In the genomic region with DNA sequence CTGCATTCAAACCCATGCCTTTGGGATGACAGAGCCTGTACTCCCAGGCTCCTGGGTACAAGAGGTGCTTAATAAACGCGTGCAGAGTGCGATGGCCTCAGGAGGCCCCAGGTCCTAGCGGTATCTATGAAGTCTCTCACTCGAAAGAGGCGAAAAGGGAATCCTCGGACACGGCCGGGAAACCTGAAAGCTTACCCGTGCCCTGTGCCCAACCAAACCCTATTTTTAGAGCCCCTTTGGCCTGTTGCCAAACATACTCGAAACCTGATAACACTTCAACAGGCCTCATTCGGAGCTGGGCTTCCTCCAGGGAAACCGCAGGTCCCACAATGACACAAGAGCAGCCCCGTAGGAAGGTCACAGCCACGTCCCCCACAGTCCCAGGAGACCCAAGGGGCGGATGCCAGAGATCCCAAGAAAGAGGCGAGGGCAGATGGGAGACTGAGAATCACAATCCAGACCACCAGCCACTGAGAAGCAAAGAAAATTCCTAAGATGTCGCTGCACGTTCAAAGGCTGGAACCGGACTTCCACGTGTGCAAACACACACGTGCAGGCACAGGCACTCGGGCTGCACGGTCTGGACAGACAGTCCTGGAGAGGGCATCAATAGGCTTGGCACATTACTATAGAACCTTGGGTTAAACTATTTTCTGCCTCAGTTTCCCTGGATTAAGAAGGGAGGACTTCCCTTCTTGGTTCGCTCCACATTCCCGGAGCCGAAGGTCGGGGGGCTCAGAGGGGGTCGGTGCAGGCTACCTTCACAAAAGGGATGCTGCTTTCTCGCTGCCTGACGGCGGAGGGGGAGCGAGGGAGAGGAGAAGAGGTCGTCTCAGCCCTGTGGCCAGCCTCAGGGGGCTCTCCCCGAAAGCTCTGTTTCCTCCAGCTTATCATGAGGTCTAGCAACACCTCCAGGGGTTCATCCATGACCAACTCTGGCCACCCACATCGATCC, we compare ENCODE assay signal across 1 cellular context.
TF ChIP-seq lines count a peak whose summit lies in the region.

No MANE protein-coding gene starts in this region.

TF ChIP-seq in SK-N-SH treated with all-trans-retinoic acid at 6 μM for 48 hours, 23 proteins besides CTCF, POLR2A, EP300 and RAD21 (continued from another document):
- TF ChIP-seq, protein P1, sequence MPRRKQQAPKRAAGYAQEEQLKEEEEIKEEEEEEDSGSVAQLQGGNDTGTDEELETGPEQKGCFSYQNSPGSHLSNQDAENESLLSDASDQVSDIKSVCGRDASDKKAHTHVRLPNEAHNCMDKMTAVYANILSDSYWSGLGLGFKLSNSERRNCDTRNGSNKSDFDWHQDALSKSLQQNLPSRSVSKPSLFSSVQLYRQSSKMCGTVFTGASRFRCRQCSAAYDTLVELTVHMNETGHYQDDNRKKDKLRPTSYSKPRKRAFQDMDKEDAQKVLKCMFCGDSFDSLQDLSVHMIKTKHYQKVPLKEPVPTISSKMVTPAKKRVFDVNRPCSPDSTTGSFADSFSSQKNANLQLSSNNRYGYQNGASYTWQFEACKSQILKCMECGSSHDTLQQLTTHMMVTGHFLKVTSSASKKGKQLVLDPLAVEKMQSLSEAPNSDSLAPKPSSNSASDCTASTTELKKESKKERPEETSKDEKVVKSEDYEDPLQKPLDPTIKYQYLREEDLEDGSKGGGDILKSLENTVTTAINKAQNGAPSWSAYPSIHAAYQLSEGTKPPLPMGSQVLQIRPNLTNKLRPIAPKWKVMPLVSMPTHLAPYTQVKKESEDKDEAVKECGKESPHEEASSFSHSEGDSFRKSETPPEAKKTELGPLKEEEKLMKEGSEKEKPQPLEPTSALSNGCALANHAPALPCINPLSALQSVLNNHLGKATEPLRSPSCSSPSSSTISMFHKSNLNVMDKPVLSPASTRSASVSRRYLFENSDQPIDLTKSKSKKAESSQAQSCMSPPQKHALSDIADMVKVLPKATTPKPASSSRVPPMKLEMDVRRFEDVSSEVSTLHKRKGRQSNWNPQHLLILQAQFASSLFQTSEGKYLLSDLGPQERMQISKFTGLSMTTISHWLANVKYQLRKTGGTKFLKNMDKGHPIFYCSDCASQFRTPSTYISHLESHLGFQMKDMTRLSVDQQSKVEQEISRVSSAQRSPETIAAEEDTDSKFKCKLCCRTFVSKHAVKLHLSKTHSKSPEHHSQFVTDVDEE (CRISPR knock-in tag; IDR thresholded peaks at IDR 0.05), result no peak
- TF ChIP-seq, protein P2, sequence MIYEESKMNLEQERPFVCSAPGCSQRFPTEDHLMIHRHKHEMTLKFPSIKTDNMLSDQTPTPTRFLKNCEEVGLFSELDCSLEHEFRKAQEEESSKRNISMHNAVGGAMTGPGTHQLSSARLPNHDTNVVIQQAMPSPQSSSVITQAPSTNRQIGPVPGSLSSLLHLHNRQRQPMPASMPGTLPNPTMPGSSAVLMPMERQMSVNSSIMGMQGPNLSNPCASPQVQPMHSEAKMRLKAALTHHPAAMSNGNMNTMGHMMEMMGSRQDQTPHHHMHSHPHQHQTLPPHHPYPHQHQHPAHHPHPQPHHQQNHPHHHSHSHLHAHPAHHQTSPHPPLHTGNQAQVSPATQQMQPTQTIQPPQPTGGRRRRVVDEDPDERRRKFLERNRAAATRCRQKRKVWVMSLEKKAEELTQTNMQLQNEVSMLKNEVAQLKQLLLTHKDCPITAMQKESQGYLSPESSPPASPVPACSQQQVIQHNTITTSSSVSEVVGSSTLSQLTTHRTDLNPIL (CRISPR knock-in tag; IDR thresholded peaks at IDR 0.05; ENCODE audit: low read depth), result no peak
- no peak for TF ChIP-seq ZFP30 (CRISPR knock-in tag; IDR thresholded peaks at IDR 0.05)
- TF ChIP-seq ZNF8 (CRISPR knock-in tag; IDR thresholded peaks at IDR 0.05), result no peak
TF ChIP-seq in SK-N-SH treated with all-trans-retinoic acid at 6 μM for 48 hours: peak in this region for 0.
